9 cellular contexts compared by ENCODE assay signal in genomic region chr14:92615451-92615850, GRCh38.
DNase-seq lines count a peak whose midpoint lies in the region; ATAC-seq and TF ChIP-seq lines count a peak whose summit lies in the region.
"Had no signal": no experiment of that assay in that cellular context is flagged by ENCODE, and none has a peak within 500 bp of the region (broad histone marks: within the 10 kb centered on the region; RNA-seq: fewer than 3 reads in every experiment).

No MANE protein-coding gene starts in this region.

- peak; percentile 24 for DNase-seq in GM19240 (ENCODE audit: insufficient read length, low spot score)
- DNase-seq in activated T-helper 1 cell treated with Interleukin-2 at 50 U/mL for 16 hours (ENCODE audit: low read depth) = peak; percentile 72
- peak; percentile 38 for DNase-seq in stimulated activated CD8-positive, alpha-beta memory T cell treated with anti-CD3 and anti-CD28 coated beads, Interleukin-15, amount 100 ng/mL, for 1 hour (ENCODE audit: low read depth)
- no peak for DNase-seq in NCI-H446 (lab: John Stamatoyannopoulos, UW)
- DNase-seq in adrenal gland = no peak
- DNase-seq in globus pallidus (ENCODE audit: low spot score) = no peak
- DNase-seq in D341Med (ENCODE audit: low spot score) = no peak

- TF ChIP-seq POLR2A in adrenal gland (IDR thresholded peaks at IDR 0.05) = no peak

- H3K36me3 ChIP-seq in adrenal gland (replicated peaks in 1 of 2) = no peaks in the 10 kb centered on the region

- intact Hi-C loops in adrenal gland (cut with DNase I) = no loop called here

- H3K4me1 ChIP-seq in adrenal gland (replicated peaks in 1 of 2) = no peaks in the 10 kb centered on the region

- no peak for TF ChIP-seq CTCF in adrenal gland (IDR thresholded peaks at IDR 0.05)

- peak; percentile 95 for ATAC-seq in HG03460 (IDR thresholded peaks at IDR 0.05; ENCODE audit: unreplicated experiment)
- ATAC-seq: K562 had no signal

- H3K4me3 ChIP-seq in adrenal gland = no peak overlapping the region
- H3K4me3 ChIP-seq: K562 had no signal

- H3K27me3 ChIP-seq in adrenal gland = no peaks in the 10 kb centered on the region

- H3K27ac ChIP-seq in adrenal gland = no peak overlapping the region

- no peaks in the 10 kb centered on the region for H3K9me3 ChIP-seq in adrenal gland (replicated peaks in 1 of 3)

- WGBS in adrenal gland, 4 donors = 67 to 79% (median 74%) methylated on average over 3 to 4 of the region's 4 CpGs

Comparison
In these comparisons a context has a peak if more than half of its experiments do, and no peak if none do; other contexts are left out.
1. DNase-seq: peak in GM19240 (single experiment), activated T-helper 1 cell treated with Interleukin-2 at 50 U/mL for 16 hours (single experiment) and stimulated activated CD8-positive, alpha-beta memory T cell treated with anti-CD3 and anti-CD28 coated beads, Interleukin-15, amount 100 ng/mL, for 1 hour (single experiment); none in NCI-H446 (0 of 2), adrenal gland (0 of 7), globus pallidus (single experiment) and D341Med (single experiment).